15 cellular contexts compared by ENCODE assay signal in genomic region chr11:13256216-13256615, GRCh38.
"Had no signal": no experiment of that assay in that cellular context is flagged by ENCODE, and none has a peak within 500 bp of the region (broad histone marks: within the 10 kb centered on the region; RNA-seq: fewer than 3 reads in every experiment).

No MANE protein-coding gene starts in this region.

- H3K4me1 ChIP-seq: colonic mucosa had no signal

- H3K4me3 ChIP-seq: colonic mucosa, heart left ventricle, mucosa of descending colon, stomach had no signal

- DNase-seq: cerebellar nuclear complex; colonic mucosa; dermis blood vessel endothelial cell; foreskin melanocyte; heart left ventricle; hippocampal formation; mucosa of descending colon; naive thymus-derived CD8-positive, alpha-beta T cell; posterior cingulate gyrus; small intestine; stimulated activated CD4-positive, alpha-beta T cell treated with anti-CD3 and anti-CD28 coated beads, Interleukin-12 subunit alpha, Interleukin-12 subunit beta, amount 100 ng/mL, for 4 hours; stimulated activated naive CD4-positive, alpha-beta T cell; stomach; trophoblast cell had no signal

- H3K9me3 ChIP-seq: colonic mucosa, heart left ventricle, mucosa of descending colon, stomach had no signal

- H3K27me3 ChIP-seq: colonic mucosa, heart left ventricle had no signal

- H3K27ac ChIP-seq: colonic mucosa, heart left ventricle, stomach had no signal

- ATAC-seq: heart left ventricle; left lobe of liver; mucosa of descending colon; naive thymus-derived CD8-positive, alpha-beta T cell had no signal

- H3K36me3 ChIP-seq: colonic mucosa, heart left ventricle, stomach had no signal
